ENCODE assay signal across 11 cellular contexts in the genomic region with DNA sequence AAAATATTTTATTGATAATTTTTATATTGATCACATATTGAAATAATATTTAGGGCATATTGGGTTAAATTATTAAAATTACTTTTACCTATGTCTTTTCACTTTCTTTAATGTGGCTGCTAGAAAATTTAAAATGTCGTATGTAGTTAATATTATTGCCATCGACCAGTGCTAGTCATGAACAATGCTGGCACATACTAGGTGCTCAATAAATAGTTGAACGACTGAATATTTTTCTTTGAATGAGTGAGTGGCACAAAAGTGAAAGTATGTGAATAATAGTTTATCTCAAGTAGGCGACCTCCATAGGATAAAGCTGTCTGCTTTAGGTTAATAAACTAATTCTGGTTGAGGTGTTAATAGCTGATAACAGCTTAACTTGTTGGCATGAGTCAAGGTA.
DNase-seq lines count a peak whose midpoint lies in the region; ATAC-seq and TF ChIP-seq lines count a peak whose summit lies in the region.
"Had no signal": no experiment of that assay in that cellular context is flagged by ENCODE, and none has a peak within 500 bp of the region (broad histone marks: within the 10 kb centered on the region; RNA-seq: fewer than 3 reads in every experiment).

No MANE protein-coding gene starts in this region.

- H3K9me3 ChIP-seq in stomach (no peaks in the 10 kb centered on the region), left lung (no peaks in the 10 kb centered on the region)
- H3K9me3 ChIP-seq: suprapubic skin had no signal

- H3K4me1 Mint-ChIP-seq in activated naive CD4-positive, alpha-beta T cell treated with anti-CD3 and anti-CD28 coated beads, Interleukin-2, amount 50 U/mL, for 24 hours: peaks cover 13% of the 10 kb centered on the region
- H3K4me1 Mint-ChIP-seq in activated B cell treated with CpG ODN at 0.5 μM for 24 hours: peaks cover 39% of the 10 kb centered on the region

- DNase-seq in activated naive CD4-positive, alpha-beta T cell treated with Interleukin-2 at 50 U/mL for 16 hours: no peak
- DNase-seq in activated B cell treated with CpG ODN at 0.5 μM for 24 hours: no peak
- DNase-seq in foreskin fibroblast: no peak
- DNase-seq in stomach: no peak
- DNase-seq in left lung: no peak
- DNase-seq in NCI-H128 (lab: John Stamatoyannopoulos, UW; ENCODE audit: unreplicated experiment): no peak
- DNase-seq: NCI-H2171 had no signal

- H3K4me3 ChIP-seq in foreskin fibroblast (ENCODE audit: low read depth in 1 of 2, low read length in 2 of 2) (peak overlapping the region; percentile 48 to 54), stomach (peak overlapping the region in 3 of 4 donors; percentile 53 to 58 (median 56)), left lung (peak overlapping the region in 1 of 2 donors; percentile 43)
- H3K4me3 ChIP-seq: SK-N-MC had no signal

- H3K27me3 Mint-ChIP-seq in activated naive CD4-positive, alpha-beta T cell treated with anti-CD3 and anti-CD28 coated beads, Interleukin-2, amount 50 U/mL, for 24 hours: peaks cover 3% of the 10 kb centered on the region
- H3K27me3 Mint-ChIP-seq in activated B cell treated with CpG ODN at 0.5 μM for 24 hours: no peaks in the 10 kb centered on the region

- H3K4me1 ChIP-seq in stomach (peaks cover 7 to 44% (median 32%) of the 10 kb centered on the region in 4 donors), left lung (peaks cover 6 to 42% of the 10 kb centered on the region in 2 donors)

- H3K27me3 ChIP-seq in stomach (no peaks in the 10 kb centered on the region), left lung (peaks cover 0 to 13% of the 10 kb centered on the region in 2 donors)
- H3K27me3 ChIP-seq: suprapubic skin had no signal

- H3K36me3 ChIP-seq in stomach (no peaks in the 10 kb centered on the region), left lung (no peaks in the 10 kb centered on the region)
- H3K36me3 ChIP-seq: suprapubic skin had no signal

- TF ChIP-seq CTCF in activated B cell treated with CpG ODN at 0.5 μM for 24 hours (IDR thresholded peaks at IDR 0.05) (no peak), foreskin fibroblast (IDR thresholded peaks at IDR 0.05; ENCODE audit: low read depth, low read length) (no peak), stomach (IDR thresholded peaks at IDR 0.05) (no peak), left lung (IDR thresholded peaks at IDR 0.05) (no peak)

- no peaks in the 10 kb centered on the region for H3K36me3 Mint-ChIP-seq in activated naive CD4-positive, alpha-beta T cell treated with anti-CD3 and anti-CD28 coated beads, Interleukin-2, amount 50 U/mL, for 24 hours
- no peaks in the 10 kb centered on the region for H3K36me3 Mint-ChIP-seq in activated B cell treated with CpG ODN at 0.5 μM for 24 hours (ENCODE audit: low read depth)

- CTCF ChIA-PET in activated B cell treated with CpG ODN at 0.5 μM for 24 hours (lab: Charles Lee): no interaction called here

- H3K4me3 Mint-ChIP-seq in activated naive CD4-positive, alpha-beta T cell treated with anti-CD3 and anti-CD28 coated beads, Interleukin-2, amount 50 U/mL, for 24 hours: peak overlapping the region; percentile 94
- peak overlapping the region; percentile 85 for H3K4me3 Mint-ChIP-seq in activated B cell treated with CpG ODN at 0.5 μM for 24 hours

- POLR2A ChIA-PET in activated B cell treated with CpG ODN at 0.5 μM for 24 hours (lab: Charles Lee): interaction anchor here (0.6 to 1.9 kb wide), 5 partner anchors 23 to 362 kb away, joined by 3 to 8 read pairs (median 5); partner anchors contain the start of gene JUN

- H3K9me3 Mint-ChIP-seq in activated naive CD4-positive, alpha-beta T cell treated with anti-CD3 and anti-CD28 coated beads, Interleukin-2, amount 50 U/mL, for 24 hours: no peaks in the 10 kb centered on the region
- no peaks in the 10 kb centered on the region for H3K9me3 Mint-ChIP-seq in activated B cell treated with CpG ODN at 0.5 μM for 24 hours

- H3K27ac Mint-ChIP-seq in activated naive CD4-positive, alpha-beta T cell treated with anti-CD3 and anti-CD28 coated beads, Interleukin-2, amount 50 U/mL, for 24 hours: no peak overlapping the region
- peak overlapping the region; percentile 82 for H3K27ac Mint-ChIP-seq in activated B cell treated with CpG ODN at 0.5 μM for 24 hours

- intact Hi-C loops in activated B cell treated with CpG ODN at 0.5 μM for 24 hours (cut with micrococcal nuclease): loop anchor here (1.0 to 5.0 kb wide), 4 partner anchors 124 to 553 kb away; no protein-coding TSS in a partner anchor
- intact Hi-C loops in stomach (cut with DNase I; ENCODE audit: low total_unique reads): no loop called here
- intact Hi-C loops in left lung (cut with DNase I): no loop called here

- TF ChIP-seq POLR2A in stomach (IDR thresholded peaks at IDR 0.05): no peak

- no peak for TF ChIP-seq EP300 in stomach (IDR thresholded peaks at IDR 0.05)

- H3K27ac ChIP-seq in stomach (peak overlapping the region in 2 of 5 donors; percentile 73 to 81), left lung (peak overlapping the region in 1 of 2 donors; percentile 68)
- H3K27ac ChIP-seq: SK-N-MC had no signal

- WGBS in stomach, 5 donors: 63 to 75% (median 65%) methylated on average over 4 of the region's 4 CpGs

- ATAC-seq in activated B cell treated with CpG ODN at 0.5 μM for 24 hours (ENCODE audit: low read depth) (no peak), HG02973 (IDR thresholded peaks at IDR 0.05; ENCODE audit: unreplicated experiment) (no peak), left lung (no peak)
